1 cellular context compared by ENCODE assay signal in the genomic region with DNA sequence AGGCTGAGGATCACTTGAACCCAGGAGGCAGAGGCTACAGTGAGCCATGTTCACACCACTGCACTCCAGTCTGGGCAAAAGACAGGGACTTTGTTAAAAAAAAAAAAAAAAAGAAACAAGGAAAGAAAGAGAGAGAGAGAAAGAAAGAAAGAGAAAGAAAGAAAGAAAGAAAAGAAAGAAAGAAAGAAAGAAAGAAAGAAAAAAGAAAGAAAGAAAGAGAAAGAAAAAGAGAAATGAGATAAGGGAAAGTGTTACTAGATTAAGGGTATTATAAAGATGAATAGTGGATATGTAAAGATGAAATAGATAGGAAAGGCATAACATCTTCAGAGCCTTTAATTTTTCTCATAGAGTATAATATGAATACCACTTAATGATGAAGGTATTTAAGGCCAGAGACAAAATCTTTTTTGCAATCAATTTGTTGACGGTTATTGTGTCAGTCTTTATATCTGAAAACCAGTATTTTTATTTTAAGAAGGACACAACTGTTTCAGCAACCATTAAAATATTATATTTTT.
TF ChIP-seq lines count a peak whose summit lies in the region.

No MANE protein-coding gene starts in this region.

TF ChIP-seq in K562, 482 proteins besides CTCF, POLR2A, EP300 and RAD21:
- TF ChIP-seq ZNF263 (CRISPR knock-in tag; IDR thresholded peaks at IDR 0.05; ENCODE audit: borderline replicate concordance), result no peak
- TF ChIP-seq, protein P1, sequence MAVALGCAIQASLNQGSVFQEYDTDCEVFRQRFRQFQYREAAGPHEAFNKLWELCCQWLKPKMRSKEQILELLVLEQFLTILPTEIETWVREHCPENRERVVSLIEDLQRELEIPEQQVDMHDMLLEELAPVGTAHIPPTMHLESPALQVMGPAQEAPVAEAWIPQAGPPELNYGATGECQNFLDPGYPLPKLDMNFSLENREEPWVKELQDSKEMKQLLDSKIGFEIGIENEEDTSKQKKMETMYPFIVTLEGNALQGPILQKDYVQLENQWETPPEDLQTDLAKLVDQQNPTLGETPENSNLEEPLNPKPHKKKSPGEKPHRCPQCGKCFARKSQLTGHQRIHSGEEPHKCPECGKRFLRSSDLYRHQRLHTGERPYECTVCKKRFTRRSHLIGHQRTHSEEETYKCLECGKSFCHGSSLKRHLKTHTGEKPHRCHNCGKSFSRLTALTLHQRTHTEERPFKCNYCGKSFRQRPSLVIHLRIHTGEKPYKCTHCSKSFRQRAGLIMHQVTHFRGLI (CRISPR knock-in tag; IDR thresholded peaks at IDR 0.05), result no peak
- TF ChIP-seq BCOR (IDR thresholded peaks at IDR 0.05), result no peak
- TF ChIP-seq, protein P2, sequence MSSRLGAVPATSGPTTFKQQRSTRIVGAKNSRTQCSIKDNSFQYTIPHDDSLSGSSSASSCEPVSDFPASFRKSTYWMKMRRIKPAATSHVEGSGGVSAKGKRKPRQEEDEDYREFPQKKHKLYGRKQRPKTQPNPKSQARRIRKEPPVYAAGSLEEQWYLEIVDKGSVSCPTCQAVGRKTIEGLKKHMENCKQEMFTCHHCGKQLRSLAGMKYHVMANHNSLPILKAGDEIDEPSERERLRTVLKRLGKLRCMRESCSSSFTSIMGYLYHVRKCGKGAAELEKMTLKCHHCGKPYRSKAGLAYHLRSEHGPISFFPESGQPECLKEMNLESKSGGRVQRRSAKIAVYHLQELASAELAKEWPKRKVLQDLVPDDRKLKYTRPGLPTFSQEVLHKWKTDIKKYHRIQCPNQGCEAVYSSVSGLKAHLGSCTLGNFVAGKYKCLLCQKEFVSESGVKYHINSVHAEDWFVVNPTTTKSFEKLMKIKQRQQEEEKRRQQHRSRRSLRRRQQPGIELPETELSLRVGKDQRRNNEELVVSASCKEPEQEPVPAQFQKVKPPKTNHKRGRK (tag; IDR thresholded peaks at IDR 0.05), result peak; percentile 83
- no peak for TF ChIP-seq ZNF408 (CRISPR knock-in tag; IDR thresholded peaks at IDR 0.05; ENCODE audit: low read depth)
- TF ChIP-seq, protein P3, sequence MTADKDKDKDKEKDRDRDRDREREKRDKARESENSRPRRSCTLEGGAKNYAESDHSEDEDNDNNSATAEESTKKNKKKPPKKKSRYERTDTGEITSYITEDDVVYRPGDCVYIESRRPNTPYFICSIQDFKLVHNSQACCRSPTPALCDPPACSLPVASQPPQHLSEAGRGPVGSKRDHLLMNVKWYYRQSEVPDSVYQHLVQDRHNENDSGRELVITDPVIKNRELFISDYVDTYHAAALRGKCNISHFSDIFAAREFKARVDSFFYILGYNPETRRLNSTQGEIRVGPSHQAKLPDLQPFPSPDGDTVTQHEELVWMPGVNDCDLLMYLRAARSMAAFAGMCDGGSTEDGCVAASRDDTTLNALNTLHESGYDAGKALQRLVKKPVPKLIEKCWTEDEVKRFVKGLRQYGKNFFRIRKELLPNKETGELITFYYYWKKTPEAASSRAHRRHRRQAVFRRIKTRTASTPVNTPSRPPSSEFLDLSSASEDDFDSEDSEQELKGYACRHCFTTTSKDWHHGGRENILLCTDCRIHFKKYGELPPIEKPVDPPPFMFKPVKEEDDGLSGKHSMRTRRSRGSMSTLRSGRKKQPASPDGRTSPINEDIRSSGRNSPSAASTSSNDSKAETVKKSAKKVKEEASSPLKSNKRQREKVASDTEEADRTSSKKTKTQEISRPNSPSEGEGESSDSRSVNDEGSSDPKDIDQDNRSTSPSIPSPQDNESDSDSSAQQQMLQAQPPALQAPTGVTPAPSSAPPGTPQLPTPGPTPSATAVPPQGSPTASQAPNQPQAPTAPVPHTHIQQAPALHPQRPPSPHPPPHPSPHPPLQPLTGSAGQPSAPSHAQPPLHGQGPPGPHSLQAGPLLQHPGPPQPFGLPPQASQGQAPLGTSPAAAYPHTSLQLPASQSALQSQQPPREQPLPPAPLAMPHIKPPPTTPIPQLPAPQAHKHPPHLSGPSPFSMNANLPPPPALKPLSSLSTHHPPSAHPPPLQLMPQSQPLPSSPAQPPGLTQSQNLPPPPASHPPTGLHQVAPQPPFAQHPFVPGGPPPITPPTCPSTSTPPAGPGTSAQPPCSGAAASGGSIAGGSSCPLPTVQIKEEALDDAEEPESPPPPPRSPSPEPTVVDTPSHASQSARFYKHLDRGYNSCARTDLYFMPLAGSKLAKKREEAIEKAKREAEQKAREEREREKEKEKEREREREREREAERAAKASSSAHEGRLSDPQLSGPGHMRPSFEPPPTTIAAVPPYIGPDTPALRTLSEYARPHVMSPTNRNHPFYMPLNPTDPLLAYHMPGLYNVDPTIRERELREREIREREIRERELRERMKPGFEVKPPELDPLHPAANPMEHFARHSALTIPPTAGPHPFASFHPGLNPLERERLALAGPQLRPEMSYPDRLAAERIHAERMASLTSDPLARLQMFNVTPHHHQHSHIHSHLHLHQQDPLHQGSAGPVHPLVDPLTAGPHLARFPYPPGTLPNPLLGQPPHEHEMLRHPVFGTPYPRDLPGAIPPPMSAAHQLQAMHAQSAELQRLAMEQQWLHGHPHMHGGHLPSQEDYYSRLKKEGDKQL (CRISPR knock-in tag; IDR thresholded peaks at IDR 0.05; ENCODE audit: borderline replicate concordance), result no peak
- TF ChIP-seq, protein P4, sequence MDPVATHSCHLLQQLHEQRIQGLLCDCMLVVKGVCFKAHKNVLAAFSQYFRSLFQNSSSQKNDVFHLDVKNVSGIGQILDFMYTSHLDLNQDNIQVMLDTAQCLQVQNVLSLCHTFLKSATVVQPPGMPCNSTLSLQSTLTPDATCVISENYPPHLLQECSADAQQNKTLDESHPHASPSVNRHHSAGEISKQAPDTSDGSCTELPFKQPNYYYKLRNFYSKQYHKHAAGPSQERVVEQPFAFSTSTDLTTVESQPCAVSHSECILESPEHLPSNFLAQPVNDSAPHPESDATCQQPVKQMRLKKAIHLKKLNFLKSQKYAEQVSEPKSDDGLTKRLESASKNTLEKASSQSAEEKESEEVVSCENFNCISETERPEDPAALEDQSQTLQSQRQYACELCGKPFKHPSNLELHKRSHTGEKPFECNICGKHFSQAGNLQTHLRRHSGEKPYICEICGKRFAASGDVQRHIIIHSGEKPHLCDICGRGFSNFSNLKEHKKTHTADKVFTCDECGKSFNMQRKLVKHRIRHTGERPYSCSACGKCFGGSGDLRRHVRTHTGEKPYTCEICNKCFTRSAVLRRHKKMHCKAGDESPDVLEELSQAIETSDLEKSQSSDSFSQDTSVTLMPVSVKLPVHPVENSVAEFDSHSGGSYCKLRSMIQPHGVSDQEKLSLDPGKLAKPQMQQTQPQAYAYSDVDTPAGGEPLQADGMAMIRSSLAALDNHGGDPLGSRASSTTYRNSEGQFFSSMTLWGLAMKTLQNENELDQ (CRISPR knock-in tag; IDR thresholded peaks at IDR 0.05; ENCODE audit: borderline replicate concordance), result no peak
- peak; percentile 89 for TF ChIP-seq U2AF1 (optimal IDR thresholded peaks at IDR 0.05; ENCODE audit: low read depth, low read length)
TF ChIP-seq in K562: peak in this region for 2.
